In the genomic region with DNA sequence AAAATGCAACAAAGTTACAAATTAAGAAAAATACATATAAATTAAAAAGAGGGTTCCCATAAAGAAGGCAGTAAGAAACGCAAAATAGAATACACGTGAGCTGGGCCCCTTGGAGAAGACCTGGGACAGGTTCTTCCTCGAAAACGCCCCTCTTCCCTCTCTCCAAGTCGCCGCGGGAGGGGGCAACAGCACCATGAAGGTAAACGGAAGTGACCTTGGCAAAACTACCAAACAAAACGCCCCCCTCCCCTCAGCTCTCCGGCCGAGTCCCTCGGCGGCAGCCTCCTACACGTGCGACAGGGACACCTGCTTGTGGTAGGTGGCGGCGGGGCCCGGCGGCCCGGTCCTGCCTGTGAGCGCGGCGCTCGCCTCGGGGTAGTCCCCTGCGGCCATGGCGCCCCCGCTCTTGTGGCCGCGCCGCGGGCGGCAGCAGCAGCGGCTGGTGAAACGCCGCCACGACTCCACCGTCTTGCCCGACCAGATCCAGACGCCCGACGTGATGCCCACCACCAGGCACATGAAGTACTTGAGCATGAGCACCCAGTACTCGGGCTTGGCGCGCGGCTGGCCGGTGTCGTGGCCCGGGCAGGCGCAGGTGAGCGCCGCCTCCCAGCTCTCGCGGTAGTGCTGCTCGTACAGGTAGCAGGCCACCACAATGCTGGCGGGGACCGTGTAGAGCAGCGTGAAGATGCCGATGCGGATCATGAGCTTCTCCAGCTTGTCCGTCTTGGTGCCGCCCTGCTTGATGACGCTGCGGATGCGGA, we compare ENCODE assay signal across 9 cellular contexts.
DNase-seq lines count a peak whose midpoint lies in the region; ATAC-seq lines count a peak whose summit lies in the region.
"Had no signal": no experiment of that assay in that cellular context is flagged by ENCODE, and none has a peak within 500 bp of the region (broad histone marks: within the 10 kb centered on the region; RNA-seq: fewer than 3 reads in every experiment).

No MANE protein-coding gene starts in this region.

- peaks cover 0 to 67% (median 6%) of the 10 kb centered on the region in 11 experiments; a peak in 13 of 22 replicates for H4K20me1 ChIP-seq in BLaER1 treated with 17β-estradiol and CSF1 and Interleukin-3, amounts not matched to agents 10 nM and 100 nM

- peaks cover 0 to 18% (median 13%) of the 10 kb centered on the region in 11 experiments; a peak in 16 of 22 replicates for H3K27me3 ChIP-seq in BLaER1 treated with 17β-estradiol and CSF1 and Interleukin-3, amounts not matched to agents 10 nM and 100 nM
- H3K27me3 ChIP-seq in HAP-1 (ENCODE audit: low read depth): no peaks in the 10 kb centered on the region
- no peaks in the 10 kb centered on the region for H3K27me3 ChIP-seq in mucosa of stomach (ENCODE audit: control insufficient read depth, insufficient read depth, low read length)

- H3K36me3 Mint-ChIP-seq in central memory CD8-positive, alpha-beta T cell (ENCODE audit: insufficient read depth): peaks cover 8% of the 10 kb centered on the region

- peak overlapping the region in 3 of 10 experiments; percentile 93 to 98 (median 93); a peak in 6 of 20 replicates for H3K4me3 ChIP-seq in BLaER1 treated with 17β-estradiol and CSF1 and Interleukin-3, amounts not matched to agents 10 nM and 100 nM
- H3K4me3 ChIP-seq in HAP-1 (peak overlapping the region; percentile 12), mucosa of stomach (ENCODE audit: low read length) (peak overlapping the region; percentile 97)

- peak overlapping the region in 6 of 11 experiments; percentile 11 to 100 (median 96); a peak in 7 of 22 replicates for H3K4me2 ChIP-seq in BLaER1 treated with 17β-estradiol and CSF1 and Interleukin-3, amounts not matched to agents 10 nM and 100 nM

- H3K27me3 Mint-ChIP-seq in central memory CD8-positive, alpha-beta T cell: peaks cover 46% of the 10 kb centered on the region

- peak overlapping the region in 3 of 11 experiments; percentile 39 to 92 (median 62); a peak in 5 of 22 replicates for H3K9ac ChIP-seq in BLaER1 treated with 17β-estradiol and CSF1 and Interleukin-3, amounts not matched to agents 10 nM and 100 nM
- peak overlapping the region; percentile 99 for H3K9ac ChIP-seq in mucosa of stomach (ENCODE audit: low read length)

- peaks cover 26% of the 10 kb centered on the region for H3K4me1 Mint-ChIP-seq in central memory CD8-positive, alpha-beta T cell

- no peaks in the 10 kb centered on the region for H3K9me3 Mint-ChIP-seq in central memory CD8-positive, alpha-beta T cell

- DNase-seq in HAP-1 (ENCODE audit: low spot score in 2 of 2) (no peak), NCI-H2081 treated with DMSO at 0.1 percent for 48 hours (lab: John Stamatoyannopoulos, UW) (no peak), NCI-H128 (lab: John Stamatoyannopoulos, UW; ENCODE audit: unreplicated experiment) (no peak)
- no peak for DNase-seq in central memory CD8-positive, alpha-beta T cell (ENCODE audit: low spot score in 2 of 2)

- H3K4me3 Mint-ChIP-seq in central memory CD8-positive, alpha-beta T cell: peak overlapping the region; percentile 90

- H3K9me3 ChIP-seq in BLaER1 treated with 17β-estradiol and CSF1 and Interleukin-3, amounts not matched to agents 10 nM and 100 nM (replicated peaks in 1 of 11): peaks cover 0 to 6% (median 0%) of the 10 kb centered on the region in 11 experiments; a peak in 1 of 22 replicates
- H3K9me3 ChIP-seq in HAP-1 (no peaks in the 10 kb centered on the region), mucosa of stomach (ENCODE audit: control insufficient read depth, low read length) (no peaks in the 10 kb centered on the region)

- H3K27ac ChIP-seq in BLaER1 treated with 17β-estradiol and CSF1 and Interleukin-3, amounts not matched to agents 10 nM and 100 nM: peak overlapping the region in 1 of 11 experiments; percentile 7; a peak in 1 of 22 replicates
- H3K27ac ChIP-seq: cardiac muscle cell had no signal

- H3K36me3 ChIP-seq in BLaER1 treated with 17β-estradiol and CSF1 and Interleukin-3, amounts not matched to agents 10 nM and 100 nM: peaks cover 0 to 63% (median 10%) of the 10 kb centered on the region in 11 experiments; a peak in 14 of 22 replicates
- H3K36me3 ChIP-seq in HAP-1 (replicated peaks): peaks cover 41% of the 10 kb centered on the region
- H3K36me3 ChIP-seq in mucosa of stomach (ENCODE audit: control insufficient read depth, insufficient read depth, low read length): peaks cover 8% of the 10 kb centered on the region
- H3K36me3 ChIP-seq: cardiac muscle cell had no signal

- in situ Hi-C loops in HAP-1 (cut with MboI; ENCODE audit: low sequenced_read_pairs): no loop called here

- H3K27ac Mint-ChIP-seq in central memory CD8-positive, alpha-beta T cell (ENCODE audit: low read depth): peak overlapping the region; percentile 36

- ATAC-seq in central memory CD8-positive, alpha-beta T cell (replicated peaks; ENCODE audit: extremely low read depth, poor library complexity, severe bottlenecking): no peak
- ATAC-seq in HG03095 (IDR thresholded peaks at IDR 0.05; ENCODE audit: unreplicated experiment): no peak
- ATAC-seq in HG03571 (IDR thresholded peaks at IDR 0.05; ENCODE audit: unreplicated experiment): no peak

- peaks cover 15 to 66% (median 19%) of the 10 kb centered on the region in 10 experiments for H3K4me1 ChIP-seq in BLaER1 treated with 17β-estradiol and CSF1 and Interleukin-3, amounts not matched to agents 10 nM and 100 nM
- H3K4me1 ChIP-seq in HAP-1 (peaks cover 35% of the 10 kb centered on the region), mucosa of stomach (ENCODE audit: control insufficient read depth, insufficient read depth, low read length) (peaks cover 49% of the 10 kb centered on the region)
